Comparison of ENCODE assay signal across 1 cellular context in the genomic region with DNA sequence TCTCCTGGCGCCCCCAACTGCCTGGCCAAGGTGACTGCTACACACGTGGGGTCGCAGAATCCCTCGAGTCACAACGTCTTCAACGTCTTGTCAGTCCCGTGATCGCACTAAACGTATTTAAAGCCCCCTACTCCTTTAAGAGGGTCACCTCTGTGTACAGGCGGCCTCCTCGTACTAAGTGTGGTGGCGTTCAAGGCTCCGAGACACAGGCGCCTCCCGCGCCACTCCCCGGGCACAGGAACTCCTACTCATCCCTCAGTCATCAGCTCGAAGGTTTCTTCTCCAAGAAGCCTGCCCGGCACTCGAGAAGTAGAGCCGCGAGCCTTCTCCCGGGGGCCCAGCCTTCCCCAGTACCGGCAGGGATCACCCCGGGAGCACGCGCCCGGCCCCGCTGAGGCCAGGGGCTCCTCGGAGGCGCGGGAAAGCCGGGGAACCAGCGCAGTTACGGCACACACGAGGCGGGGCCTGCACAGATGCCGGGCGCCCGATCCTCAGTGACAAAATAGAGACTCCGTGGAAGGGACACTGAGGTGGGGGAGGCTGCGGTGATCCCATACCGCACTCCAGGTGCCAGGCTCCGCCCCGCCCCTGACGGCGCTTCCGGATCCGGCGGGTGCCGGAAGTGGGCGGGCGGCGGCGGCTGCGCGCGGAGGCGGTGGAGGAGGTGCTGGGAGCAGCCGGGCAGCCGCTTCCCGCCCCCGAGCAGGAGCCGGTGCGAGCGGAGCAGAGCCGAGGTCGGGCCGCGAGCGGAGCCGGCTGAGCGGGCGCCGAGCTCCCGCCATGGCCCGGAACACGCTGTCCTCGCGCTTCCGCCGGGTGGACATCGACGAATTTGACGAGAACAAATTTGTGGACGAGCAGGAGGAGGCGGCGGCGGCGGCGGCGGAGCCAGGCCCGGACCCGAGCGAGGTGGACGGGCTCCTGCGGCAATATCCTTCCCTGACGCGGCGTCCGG.
TF ChIP-seq lines count a peak whose summit lies in the region.

No MANE protein-coding gene starts in this region.

TF ChIP-seq in HepG2, 621 proteins besides CTCF, POLR2A, EP300 and RAD21 (continued from another document):
- TF ChIP-seq ZNF644 (CRISPR knock-in tag; IDR thresholded peaks at IDR 0.05; ENCODE audit: low read depth) (no peak), GTF3A (CRISPR knock-in tag; conservative IDR thresholded peaks at IDR 0.05) (no peak), SRY (CRISPR knock-in tag; IDR thresholded peaks at IDR 0.05) (peak; percentile 52; the same call in 1 of the 2 replicates), ZNF619 (CRISPR knock-in tag; IDR thresholded peaks at IDR 0.05) (peak; percentile 79; the same call in 1 of the 2 replicates), TEAD3 (CRISPR knock-in tag; optimal IDR thresholded peaks at IDR 0.05; ENCODE audit: borderline replicate concordance) (peak; percentile 29), GZF1 (CRISPR knock-in tag; IDR thresholded peaks at IDR 0.05) (no peak), KLF16 (CRISPR knock-in tag; IDR thresholded peaks at IDR 0.05) (peak in 1 of 2 experiments; percentile 81; a peak in 2 of 4 replicates), FOSL1 (CRISPR knock-in tag; IDR thresholded peaks at IDR 0.05; ENCODE audit: borderline replicate concordance) (0 out of 2 replicates have a peak, but pooled peaks have one; percentile 18), PLRG1 (conservative IDR thresholded peaks at IDR 0.05) (no peak), ZNF496 (CRISPR knock-in tag; IDR thresholded peaks at IDR 0.05; ENCODE audit: insufficient replicate concordance) (no peak), SP4 (CRISPR knock-in tag; IDR thresholded peaks at IDR 0.05) (peak; percentile 83), BORCS8-MEF2B (CRISPR knock-in tag; IDR thresholded peaks at IDR 0.05) (peak; percentile 11; the same call in 1 of the 2 replicates), ZNF331 (CRISPR knock-in tag; IDR thresholded peaks at IDR 0.05) (0 out of 2 replicates have a peak, but pooled peaks have one; percentile 42), ZNF333 (CRISPR knock-in tag; IDR thresholded peaks at IDR 0.05; ENCODE audit: borderline replicate concordance) (peak; percentile 65; the same call in 1 of the 2 replicates), HDAC1 (CRISPR knock-in tag; IDR thresholded peaks at IDR 0.05) (peak; percentile 42; the same call in 1 of the 2 replicates), ZNF616 (CRISPR knock-in tag; IDR thresholded peaks at IDR 0.05; ENCODE audit: low read depth) (0 out of 2 replicates have a peak, but pooled peaks have one; percentile 49), SPEN (CRISPR knock-in tag; IDR thresholded peaks at IDR 0.05; ENCODE audit: low read depth) (peak; percentile 81; the same call in 1 of the 2 replicates), AGO2 (optimal IDR thresholded peaks at IDR 0.05; ENCODE audit: low read depth, low read length) (peak; percentile 89), HOXA3 (CRISPR knock-in tag; IDR thresholded peaks at IDR 0.05) (peak; percentile 71), ZNF225 (CRISPR knock-in tag; IDR thresholded peaks at IDR 0.05) (peak; percentile 90; the same call in 1 of the 2 replicates), FOXC1 (CRISPR knock-in tag; IDR thresholded peaks at IDR 0.05; ENCODE audit: borderline replicate concordance) (no peak)
- TF ChIP-seq, protein P1, sequence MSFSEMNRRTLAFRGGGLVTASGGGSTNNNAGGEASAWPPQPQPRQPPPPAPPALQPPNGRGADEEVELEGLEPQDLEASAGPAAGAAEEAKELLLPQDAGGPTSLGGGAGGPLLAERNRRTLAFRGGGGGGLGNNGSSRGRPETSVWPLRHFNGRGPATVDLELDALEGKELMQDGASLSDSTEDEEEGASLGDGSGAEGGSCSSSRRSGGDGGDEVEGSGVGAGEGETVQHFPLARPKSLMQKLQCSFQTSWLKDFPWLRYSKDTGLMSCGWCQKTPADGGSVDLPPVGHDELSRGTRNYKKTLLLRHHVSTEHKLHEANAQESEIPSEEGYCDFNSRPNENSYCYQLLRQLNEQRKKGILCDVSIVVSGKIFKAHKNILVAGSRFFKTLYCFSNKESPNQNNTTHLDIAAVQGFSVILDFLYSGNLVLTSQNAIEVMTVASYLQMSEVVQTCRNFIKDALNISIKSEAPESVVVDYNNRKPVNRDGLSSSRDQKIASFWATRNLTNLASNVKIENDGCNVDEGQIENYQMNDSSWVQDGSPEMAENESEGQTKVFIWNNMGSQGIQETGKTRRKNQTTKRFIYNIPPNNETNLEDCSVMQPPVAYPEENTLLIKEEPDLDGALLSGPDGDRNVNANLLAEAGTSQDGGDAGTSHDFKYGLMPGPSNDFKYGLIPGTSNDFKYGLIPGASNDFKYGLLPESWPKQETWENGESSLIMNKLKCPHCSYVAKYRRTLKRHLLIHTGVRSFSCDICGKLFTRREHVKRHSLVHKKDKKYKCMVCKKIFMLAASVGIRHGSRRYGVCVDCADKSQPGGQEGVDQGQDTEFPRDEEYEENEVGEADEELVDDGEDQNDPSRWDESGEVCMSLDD (CRISPR knock-in tag; IDR thresholded peaks at IDR 0.05; ENCODE audit: borderline replicate concordance) = peak; percentile 27; the same call in 1 of the 2 replicates
- TF ChIP-seq, protein P2, sequence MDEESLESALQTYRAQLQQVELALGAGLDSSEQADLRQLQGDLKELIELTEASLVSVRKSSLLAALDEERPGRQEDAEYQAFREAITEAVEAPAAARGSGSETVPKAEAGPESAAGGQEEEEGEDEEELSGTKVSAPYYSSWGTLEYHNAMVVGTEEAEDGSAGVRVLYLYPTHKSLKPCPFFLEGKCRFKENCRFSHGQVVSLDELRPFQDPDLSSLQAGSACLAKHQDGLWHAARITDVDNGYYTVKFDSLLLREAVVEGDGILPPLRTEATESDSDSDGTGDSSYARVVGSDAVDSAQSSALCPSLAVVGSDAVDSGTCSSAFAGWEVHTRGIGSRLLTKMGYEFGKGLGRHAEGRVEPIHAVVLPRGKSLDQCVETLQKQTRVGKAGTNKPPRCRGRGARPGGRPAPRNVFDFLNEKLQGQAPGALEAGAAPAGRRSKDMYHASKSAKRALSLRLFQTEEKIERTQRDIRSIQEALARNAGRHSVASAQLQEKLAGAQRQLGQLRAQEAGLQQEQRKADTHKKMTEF (CRISPR knock-in tag; IDR thresholded peaks at IDR 0.05) = peak; percentile 35
- TF ChIP-seq, protein P3, sequence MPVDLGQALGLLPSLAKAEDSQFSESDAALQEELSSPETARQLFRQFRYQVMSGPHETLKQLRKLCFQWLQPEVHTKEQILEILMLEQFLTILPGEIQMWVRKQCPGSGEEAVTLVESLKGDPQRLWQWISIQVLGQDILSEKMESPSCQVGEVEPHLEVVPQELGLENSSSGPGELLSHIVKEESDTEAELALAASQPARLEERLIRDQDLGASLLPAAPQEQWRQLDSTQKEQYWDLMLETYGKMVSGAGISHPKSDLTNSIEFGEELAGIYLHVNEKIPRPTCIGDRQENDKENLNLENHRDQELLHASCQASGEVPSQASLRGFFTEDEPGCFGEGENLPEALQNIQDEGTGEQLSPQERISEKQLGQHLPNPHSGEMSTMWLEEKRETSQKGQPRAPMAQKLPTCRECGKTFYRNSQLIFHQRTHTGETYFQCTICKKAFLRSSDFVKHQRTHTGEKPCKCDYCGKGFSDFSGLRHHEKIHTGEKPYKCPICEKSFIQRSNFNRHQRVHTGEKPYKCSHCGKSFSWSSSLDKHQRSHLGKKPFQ (CRISPR knock-in tag; IDR thresholded peaks at IDR 0.05; ENCODE audit: insufficient replicate concordance) = no peak
- TF ChIP-seq, protein P4, sequence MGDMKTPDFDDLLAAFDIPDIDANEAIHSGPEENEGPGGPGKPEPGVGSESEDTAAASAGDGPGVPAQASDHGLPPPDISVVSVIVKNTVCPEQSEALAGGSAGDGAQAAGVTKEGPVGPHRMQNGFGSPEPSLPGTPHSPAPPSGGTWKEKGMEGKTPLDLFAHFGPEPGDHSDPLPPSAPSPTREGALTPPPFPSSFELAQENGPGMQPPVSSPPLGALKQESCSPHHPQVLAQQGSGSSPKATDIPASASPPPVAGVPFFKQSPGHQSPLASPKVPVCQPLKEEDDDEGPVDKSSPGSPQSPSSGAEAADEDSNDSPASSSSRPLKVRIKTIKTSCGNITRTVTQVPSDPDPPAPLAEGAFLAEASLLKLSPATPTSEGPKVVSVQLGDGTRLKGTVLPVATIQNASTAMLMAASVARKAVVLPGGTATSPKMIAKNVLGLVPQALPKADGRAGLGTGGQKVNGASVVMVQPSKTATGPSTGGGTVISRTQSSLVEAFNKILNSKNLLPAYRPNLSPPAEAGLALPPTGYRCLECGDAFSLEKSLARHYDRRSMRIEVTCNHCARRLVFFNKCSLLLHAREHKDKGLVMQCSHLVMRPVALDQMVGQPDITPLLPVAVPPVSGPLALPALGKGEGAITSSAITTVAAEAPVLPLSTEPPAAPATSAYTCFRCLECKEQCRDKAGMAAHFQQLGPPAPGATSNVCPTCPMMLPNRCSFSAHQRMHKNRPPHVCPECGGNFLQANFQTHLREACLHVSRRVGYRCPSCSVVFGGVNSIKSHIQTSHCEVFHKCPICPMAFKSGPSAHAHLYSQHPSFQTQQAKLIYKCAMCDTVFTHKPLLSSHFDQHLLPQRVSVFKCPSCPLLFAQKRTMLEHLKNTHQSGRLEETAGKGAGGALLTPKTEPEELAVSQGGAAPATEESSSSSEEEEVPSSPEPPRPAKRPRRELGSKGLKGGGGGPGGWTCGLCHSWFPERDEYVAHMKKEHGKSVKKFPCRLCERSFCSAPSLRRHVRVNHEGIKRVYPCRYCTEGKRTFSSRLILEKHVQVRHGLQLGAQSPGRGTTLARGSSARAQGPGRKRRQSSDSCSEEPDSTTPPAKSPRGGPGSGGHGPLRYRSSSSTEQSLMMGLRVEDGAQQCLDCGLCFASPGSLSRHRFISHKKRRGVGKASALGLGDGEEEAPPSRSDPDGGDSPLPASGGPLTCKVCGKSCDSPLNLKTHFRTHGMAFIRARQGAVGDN (CRISPR knock-in tag; IDR thresholded peaks at IDR 0.05) = peak; percentile 76; the same call in 1 of the 2 replicates
- TF ChIP-seq, protein P5, sequence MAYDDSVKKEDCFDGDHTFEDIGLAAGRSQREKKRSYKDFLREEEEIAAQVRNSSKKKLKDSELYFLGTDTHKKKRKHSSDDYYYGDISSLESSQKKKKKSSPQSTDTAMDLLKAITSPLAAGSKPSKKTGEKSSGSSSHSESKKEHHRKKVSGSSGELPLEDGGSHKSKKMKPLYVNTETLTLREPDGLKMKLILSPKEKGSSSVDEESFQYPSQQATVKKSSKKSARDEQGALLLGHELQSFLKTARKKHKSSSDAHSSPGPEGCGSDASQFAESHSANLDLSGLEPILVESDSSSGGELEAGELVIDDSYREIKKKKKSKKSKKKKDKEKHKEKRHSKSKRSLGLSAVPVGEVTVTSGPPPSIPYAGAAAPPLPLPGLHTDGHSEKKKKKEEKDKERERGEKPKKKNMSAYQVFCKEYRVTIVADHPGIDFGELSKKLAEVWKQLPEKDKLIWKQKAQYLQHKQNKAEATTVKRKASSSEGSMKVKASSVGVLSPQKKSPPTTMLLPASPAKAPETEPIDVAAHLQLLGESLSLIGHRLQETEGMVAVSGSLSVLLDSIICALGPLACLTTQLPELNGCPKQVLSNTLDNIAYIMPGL (CRISPR knock-in tag; IDR thresholded peaks at IDR 0.05; ENCODE audit: borderline replicate concordance in 1 of 2, low read depth in 1 of 2) = peak; percentile 52 to 77; a peak in 3 of 4 replicates
- TF ChIP-seq, protein P6, sequence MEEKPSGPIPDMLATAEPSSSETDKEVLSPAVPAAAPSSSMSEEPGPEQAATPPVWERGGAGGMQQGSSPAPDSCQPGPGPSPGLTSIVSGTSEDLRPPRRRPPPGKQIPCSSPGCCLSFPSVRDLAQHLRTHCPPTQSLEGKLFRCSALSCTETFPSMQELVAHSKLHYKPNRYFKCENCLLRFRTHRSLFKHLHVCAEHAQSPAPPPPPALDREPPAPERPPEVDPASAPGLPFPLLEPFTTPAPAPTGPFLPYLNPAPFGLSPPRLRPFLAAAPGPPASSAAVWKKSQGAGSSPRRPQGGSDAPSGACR (CRISPR knock-in tag; IDR thresholded peaks at IDR 0.05) = 0 out of 2 replicates have a peak, but pooled peaks have one; percentile 70
